26 cellular contexts compared by ENCODE assay signal in genomic region chr9:19405771-19406170, GRCh38. TPM values are rescaled to one million over a fixed set of nuclear protein-coding genes. Genes with fewer than 3 reads are reported as not detected.
DNase-seq lines count a peak whose midpoint lies in the region; ATAC-seq and TF ChIP-seq lines count a peak whose summit lies in the region.
"Had no signal": no experiment of that assay in that cellular context is flagged by ENCODE, and none has a peak within 500 bp of the region (broad histone marks: within the 10 kb centered on the region; RNA-seq: fewer than 3 reads in every experiment).

No MANE protein-coding gene starts in this region.

- H3K9ac ChIP-seq in mucosa of stomach (ENCODE audit: low read length) = peak overlapping the region; percentile 38
- H3K9ac ChIP-seq: GM23248, parathyroid adenoma had no signal

- peaks cover 0 to 4% (median 0%) of the 10 kb centered on the region in 7 donors for H3K9me3 Mint-ChIP-seq in CD4-positive, CD25-positive, alpha-beta regulatory T cell
- peaks cover 0 to 3% (median 0%) of the 10 kb centered on the region in 5 donors for H3K9me3 Mint-ChIP-seq in CD8-positive, alpha-beta memory T cell
- H3K9me3 Mint-ChIP-seq: activated T-cell treated with anti-CD3 and anti-CD28 coated beads, Interleukin-2, amount 50 U/mL, for 72 hours; stimulated activated effector memory CD8-positive, alpha-beta T cell treated with anti-CD3 and anti-CD28 coated beads, Interleukin-12 subunit alpha, Interleukin-12 subunit beta, amount 100 ng/mL, for 72 hours had no signal

- no peak overlapping the region for H3K27ac ChIP-seq in CD4-positive, CD25-positive, alpha-beta regulatory T cell (ENCODE audit: insufficient read depth, low read length, poor library complexity, severe bottlenecking)
- H3K27ac ChIP-seq in VCaP (peak overlapping the region; percentile 98), brain microvascular endothelial cell (no peak overlapping the region)
- no peak overlapping the region for H3K27ac ChIP-seq in CD8-positive, alpha-beta memory T cell (ENCODE audit: low read depth, low read length)
- H3K27ac ChIP-seq: gastroesophageal sphincter, GM23248, parathyroid adenoma, RWPE1, upper lobe of left lung had no signal

- POLR2A ChIA-PET in CD8-positive, alpha-beta memory T cell (lab: Charles Lee) = no interaction called here

- no peaks in the 10 kb centered on the region for H3K27me3 ChIP-seq in CD4-positive, CD25-positive, alpha-beta regulatory T cell (ENCODE audit: control insufficient read depth, insufficient read depth, low read length)
- H3K27me3 ChIP-seq in mucosa of stomach (ENCODE audit: control insufficient read depth, insufficient read depth, low read length) (no peaks in the 10 kb centered on the region), brain microvascular endothelial cell (replicated peaks) (no peaks in the 10 kb centered on the region)
- H3K27me3 ChIP-seq in CD8-positive, alpha-beta memory T cell (ENCODE audit: insufficient read depth, low read length, poor library complexity, severe bottlenecking) = no peaks in the 10 kb centered on the region
- H3K27me3 ChIP-seq: gastroesophageal sphincter, upper lobe of left lung had no signal

- CTCF ChIA-PET in CD8-positive, alpha-beta memory T cell (lab: Charles Lee) = no interaction called here

- peaks cover 19% of the 10 kb centered on the region for H3K4me1 ChIP-seq in CD4-positive, CD25-positive, alpha-beta regulatory T cell (ENCODE audit: control insufficient read depth, insufficient read depth, low read length, poor library complexity, severe bottlenecking)
- H3K4me1 ChIP-seq in mucosa of stomach (ENCODE audit: control insufficient read depth, insufficient read depth, low read length) = peaks cover 34% of the 10 kb centered on the region
- H3K4me1 ChIP-seq in CD8-positive, alpha-beta memory T cell (ENCODE audit: insufficient read depth, low read length) = peaks cover 20% of the 10 kb centered on the region

- no peaks in the 10 kb centered on the region for H3K36me3 ChIP-seq in CD4-positive, CD25-positive, alpha-beta regulatory T cell (ENCODE audit: control insufficient read depth, insufficient read depth, low read length)
- no peaks in the 10 kb centered on the region for H3K36me3 ChIP-seq in mucosa of stomach (ENCODE audit: control insufficient read depth, insufficient read depth, low read length)
- no peaks in the 10 kb centered on the region for H3K36me3 ChIP-seq in CD8-positive, alpha-beta memory T cell (ENCODE audit: insufficient read depth, low read length)
- H3K36me3 ChIP-seq in brain microvascular endothelial cell (replicated peaks) = no peaks in the 10 kb centered on the region
- H3K36me3 ChIP-seq: gastroesophageal sphincter, upper lobe of left lung had no signal

- H3K4me1 Mint-ChIP-seq in CD4-positive, CD25-positive, alpha-beta regulatory T cell = peaks cover 5 to 25% (median 14%) of the 10 kb centered on the region in 4 donors
- peaks cover 9 to 21% (median 18%) of the 10 kb centered on the region in 3 donors for H3K4me1 Mint-ChIP-seq in CD8-positive, alpha-beta memory T cell

- peaks cover 3% of the 10 kb centered on the region for H3K36me3 Mint-ChIP-seq in CD4-positive, CD25-positive, alpha-beta regulatory T cell
- H3K36me3 Mint-ChIP-seq in CD8-positive, alpha-beta memory T cell = peaks cover 0 to 8% (median 6%) of the 10 kb centered on the region in 3 donors
- H3K36me3 Mint-ChIP-seq: stimulated activated effector memory CD8-positive, alpha-beta T cell treated with anti-CD3 and anti-CD28 coated beads, Interleukin-12 subunit alpha, Interleukin-12 subunit beta, amount 100 ng/mL, for 72 hours had no signal

- H3K9me3 ChIP-seq in CD4-positive, CD25-positive, alpha-beta regulatory T cell (ENCODE audit: control insufficient read depth in 2 of 2, low read length in 2 of 2) = no peaks in the 10 kb centered on the region
- H3K9me3 ChIP-seq in mucosa of stomach (ENCODE audit: control insufficient read depth, low read length) = peaks cover 7% of the 10 kb centered on the region
- no peaks in the 10 kb centered on the region for H3K9me3 ChIP-seq in CD8-positive, alpha-beta memory T cell (ENCODE audit: low read length)

- ATAC-seq in CD4-positive, CD25-positive, alpha-beta regulatory T cell (ENCODE audit: low read depth in 2 of 2) = no peak
- ATAC-seq: activated T-cell treated with anti-CD3 and anti-CD28 coated beads, Interleukin-2, amount 50 U/mL, for 72 hours; gastroesophageal sphincter; left cardiac atrium; stimulated activated effector memory CD8-positive, alpha-beta T cell treated with anti-CD3 and anti-CD28 coated beads, Interleukin-12 subunit alpha, Interleukin-12 subunit beta, amount 100 ng/mL, for 72 hours had no signal

- TF ChIP-seq CTCF in LNCaP clone FGC (IDR thresholded peaks at IDR 0.05; ENCODE audit: control insufficient read depth, extremely low read depth, insufficient read depth) (peak; percentile 33), VCaP (conservative IDR thresholded peaks at IDR 0.05) (peak; percentile 33), brain microvascular endothelial cell (IDR thresholded peaks at IDR 0.05; ENCODE audit: low read depth, low read length, missing control alignments) (no peak)

- no peaks in the 10 kb centered on the region for H3K27me3 Mint-ChIP-seq in CD4-positive, CD25-positive, alpha-beta regulatory T cell
- no peaks in the 10 kb centered on the region for H3K27me3 Mint-ChIP-seq in CD8-positive, alpha-beta memory T cell

- in situ Hi-C loops in brain microvascular endothelial cell (cut with HindIII; ENCODE audit: low pct_ligation_motif_present, low sequenced_read_pairs) = no loop called here

- peak overlapping the region in 2 of 4 donors; percentile 0 to 72 for H3K4me3 Mint-ChIP-seq in CD4-positive, CD25-positive, alpha-beta regulatory T cell
- peak overlapping the region in 1 of 7 donors; percentile 70 for H3K4me3 Mint-ChIP-seq in CD8-positive, alpha-beta memory T cell
- H3K4me3 Mint-ChIP-seq: activated T-cell treated with anti-CD3 and anti-CD28 coated beads, Interleukin-2, amount 50 U/mL, for 72 hours; nephron progenitor cell; stimulated activated effector memory CD8-positive, alpha-beta T cell treated with anti-CD3 and anti-CD28 coated beads, Interleukin-12 subunit alpha, Interleukin-12 subunit beta, amount 100 ng/mL, for 72 hours had no signal

- peak overlapping the region; percentile 3 to 76 (median 19) for H3K27ac Mint-ChIP-seq in CD4-positive, CD25-positive, alpha-beta regulatory T cell
- peak overlapping the region in 1 of 8 donors; percentile 47 for H3K27ac Mint-ChIP-seq in CD8-positive, alpha-beta memory T cell
- H3K27ac Mint-ChIP-seq: activated T-cell treated with anti-CD3 and anti-CD28 coated beads, Interleukin-2, amount 50 U/mL, for 72 hours; nephron progenitor cell; stimulated activated effector memory CD8-positive, alpha-beta T cell treated with anti-CD3 and anti-CD28 coated beads, Interleukin-12 subunit alpha, Interleukin-12 subunit beta, amount 100 ng/mL, for 72 hours had no signal

- no peak for DNase-seq in CD4-positive, CD25-positive, alpha-beta regulatory T cell
- DNase-seq in LNCaP clone FGC (ENCODE audit: low read depth) (no peak), kidney glomerular epithelial cell (lab: John Stamatoyannopoulos, UW) (no peak), brain microvascular endothelial cell (no peak), NCI-H774 (lab: John Stamatoyannopoulos, UW) (no peak)
- no peak for DNase-seq in CD8-positive, alpha-beta memory T cell
- DNase-seq: activated CD4-positive, alpha-beta T cell treated with anti-CD3 and anti-CD28 coated beads, Interleukin-2, amount 50 U/mL, for 4 hours; activated T-cell treated with anti-CD3 and anti-CD28 coated beads, Interleukin-2, amount 50 U/mL, for 72 hours; GM23248; KG1; left cardiac atrium; MM.1S; NCI-H1930; NCI-H2227 treated with DMSO at 0.1 percent for 48 hours; NCI-H748 treated with DMSO at 0.1 percent for 48 hours; nephron progenitor cell; retina; T-helper 1 cell; upper lobe of left lung had no signal

- no peak overlapping the region for H3K4me3 ChIP-seq in CD4-positive, CD25-positive, alpha-beta regulatory T cell (ENCODE audit: low read depth, low read length)
- H3K4me3 ChIP-seq in LNCaP clone FGC (ENCODE audit: low read depth, low read length) (no peak overlapping the region), mucosa of stomach (ENCODE audit: low read length) (no peak overlapping the region), brain microvascular endothelial cell (ENCODE audit: low read depth, low read length) (no peak overlapping the region)
- H3K4me3 ChIP-seq in CD8-positive, alpha-beta memory T cell (ENCODE audit: low read length) = no peak overlapping the region
- H3K4me3 ChIP-seq: gastroesophageal sphincter, GM23248, lung, upper lobe of left lung had no signal

RNA-seq across cellular contexts. Expression of gene ACER2, which starts 3.0 kb away (rescaled TPM):
- total RNA-seq in CD4-positive, CD25-positive, alpha-beta regulatory T cell = 2.9 TPM
- 1 to 10 TPM in 1 of 4 donors, under 1 TPM in 3; 0.21 to 1.2 (median 0.80) TPM for polyA plus RNA-seq in CD4-positive, CD25-positive, alpha-beta regulatory T cell
- total RNA-seq in CD8-positive, alpha-beta memory T cell = 1 to 10 TPM; 2.7 to 3.0 TPM
- 0.38 TPM for polyA plus RNA-seq in CD8-positive, alpha-beta memory T cell

RNA-seq across cellular contexts. Expression of gene RPS6, which starts 25.7 kb away (rescaled TPM):
- 2,252 TPM for total RNA-seq in CD4-positive, CD25-positive, alpha-beta regulatory T cell
- polyA plus RNA-seq in CD4-positive, CD25-positive, alpha-beta regulatory T cell = 1,000 to 10,000 TPM; 2,052 to 3,616 (median 2,846) TPM
- 1,000 to 10,000 TPM; 3,093 to 3,096 TPM for total RNA-seq in CD8-positive, alpha-beta memory T cell
- polyA plus RNA-seq in CD8-positive, alpha-beta memory T cell = 2,743 TPM
